ENCODE assay signal across 22 cellular contexts in the genomic region with DNA sequence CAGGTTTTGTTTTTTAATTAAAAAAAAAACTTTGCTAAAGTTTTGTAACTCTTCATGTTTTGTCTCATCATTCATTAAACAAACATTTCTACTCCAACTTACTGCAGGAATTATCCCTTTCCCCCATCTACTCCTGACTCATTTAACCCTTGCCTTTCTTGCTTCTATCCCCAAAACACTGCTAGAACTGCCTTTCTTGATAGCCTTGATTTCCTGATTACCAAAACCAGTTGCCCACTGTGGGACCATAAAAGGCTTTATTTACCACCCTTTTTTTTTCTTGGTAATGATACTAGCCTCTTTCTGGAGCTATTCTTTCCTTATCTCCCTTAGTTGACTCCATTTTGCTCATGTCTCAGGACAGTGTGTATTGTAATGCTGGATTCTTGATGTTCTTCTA.
"Had no signal": no experiment of that assay in that cellular context is flagged by ENCODE, and none has a peak within 500 bp of the region (broad histone marks: within the 10 kb centered on the region; RNA-seq: fewer than 3 reads in every experiment).

No MANE protein-coding gene starts in this region.

- H3K4me2 ChIP-seq: SK-N-SH had no signal

- DNase-seq: Karpas-422, KG1, MG63, NCI-H1092, NCI-H1105 treated with DMSO at 0.1 percent for 48 hours, NCI-H1417 treated with DMSO at 0.1 percent for 48 hours, NCI-H146, NCI-H1694 treated with DMSO at 0.1 percent for 48 hours, NCI-H1930, NCI-H2081 treated with DMSO at 0.1 percent for 48 hours, NCI-H2171, NCI-H226, NCI-H446, NCI-H510A, NCI-H524 treated with DMSO at 0.1 percent for 48 hours, NCI-H69, NCI-H774, RPMI8226, SHP77, SK-N-SH, T-helper 1 cell had no signal

- H3K27me3 ChIP-seq: MG63 had no signal

- H3K36me3 ChIP-seq: MG63 had no signal

- H3K9me3 ChIP-seq: MG63, SK-N-SH had no signal

- H3K4me3 ChIP-seq: MG63 had no signal

- H3K9ac ChIP-seq: SK-N-SH had no signal

- FAIRE-seq: RCC 7860 had no signal
